ENCODE assay signal across 14 cellular contexts in the genomic region with DNA sequence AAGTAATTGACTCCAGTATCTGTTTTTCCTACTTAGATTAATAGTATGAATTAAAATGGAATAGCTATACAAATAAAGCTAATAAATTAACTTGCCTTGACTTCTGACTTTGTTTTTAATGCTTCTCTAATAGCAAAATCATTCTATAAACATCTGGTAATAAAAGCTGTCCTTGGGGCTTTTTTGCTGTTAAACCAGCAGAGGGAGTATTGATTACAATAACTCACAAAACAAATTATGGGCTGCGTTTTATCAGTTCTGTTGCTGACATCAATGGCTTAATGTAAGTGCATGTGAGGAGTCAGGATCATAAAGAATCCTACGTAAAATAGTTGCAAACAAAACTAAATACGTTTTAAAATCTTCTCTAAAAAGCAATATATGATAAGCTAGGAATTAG.
DNase-seq lines count a peak whose midpoint lies in the region; ATAC-seq and FAIRE-seq lines count a peak whose summit lies in the region.
"Had no signal": no experiment of that assay in that cellular context is flagged by ENCODE, and none has a peak within 500 bp of the region (broad histone marks: within the 10 kb centered on the region; RNA-seq: fewer than 3 reads in every experiment).

No MANE protein-coding gene starts in this region.

- H3K27ac ChIP-seq in small intestine (ENCODE audit: low read depth in 1 of 2, low read length in 1 of 2) = no peak overlapping the region
- H3K27ac ChIP-seq: parathyroid adenoma, testis had no signal

- no peaks in the 10 kb centered on the region for H3K27me3 ChIP-seq in small intestine (ENCODE audit: control insufficient read depth in 2 of 2, insufficient read depth in 2 of 2, low read length in 2 of 2)
- H3K27me3 ChIP-seq: testis had no signal

- H3K4me1 Mint-ChIP-seq in stimulated activated naive B cell treated with anti-CD40 and anti-IgM and Interleukin-4, amounts not matched to agents 10 μg/mL and 1 μg/mL and 100 μg/mL, for 72 hours = no peaks in the 10 kb centered on the region

- H3K4me1 ChIP-seq in small intestine (ENCODE audit: control insufficient read depth in 2 of 2, insufficient read depth in 1 of 2, low read depth in 1 of 2, low read length in 1 of 2) = no peaks in the 10 kb centered on the region
- H3K4me1 ChIP-seq: parathyroid adenoma, testis had no signal

- FAIRE-seq in endometrium (lab: Jason Lieb, UNC) (peak; percentile 68), small intestine (lab: Jason Lieb, UNC) (no peak)
- FAIRE-seq: TTC549 had no signal

- H3K4me3 Mint-ChIP-seq in stimulated activated naive B cell treated with anti-CD40 and anti-IgM and Interleukin-4, amounts not matched to agents 10 μg/mL and 1 μg/mL and 100 μg/mL, for 72 hours = no peak overlapping the region

- no peaks in the 10 kb centered on the region for H3K27me3 Mint-ChIP-seq in stimulated activated naive B cell treated with anti-CD40 and anti-IgM and Interleukin-4, amounts not matched to agents 10 μg/mL and 1 μg/mL and 100 μg/mL, for 72 hours

- H3K4me3 ChIP-seq in small intestine (ENCODE audit: low read depth in 1 of 2, low read length in 2 of 2) = no peak overlapping the region
- H3K4me3 ChIP-seq: testis had no signal

- peaks cover 3% of the 10 kb centered on the region in 2 donors for H3K9me3 Mint-ChIP-seq in stimulated activated naive B cell treated with anti-CD40 and anti-IgM and Interleukin-4, amounts not matched to agents 10 μg/mL and 1 μg/mL and 100 μg/mL, for 72 hours

- H3K36me3 Mint-ChIP-seq in stimulated activated naive B cell treated with anti-CD40 and anti-IgM and Interleukin-4, amounts not matched to agents 10 μg/mL and 1 μg/mL and 100 μg/mL, for 72 hours = no peaks in the 10 kb centered on the region

- no peaks in the 10 kb centered on the region for H3K36me3 ChIP-seq in small intestine (ENCODE audit: control insufficient read depth in 2 of 2, insufficient read depth in 2 of 2, low read length in 2 of 2)

- no peaks in the 10 kb centered on the region for H3K9me3 ChIP-seq in small intestine (ENCODE audit: control insufficient read depth, low read depth)
- H3K9me3 ChIP-seq: testis had no signal

- no peak for ATAC-seq in stimulated activated naive B cell treated with anti-CD40 and anti-IgM and Interleukin-4, amounts not matched to agents 10 μg/mL and 1 μg/mL and 100 μg/mL, for 72 hours (replicated peaks)

- H3K27ac Mint-ChIP-seq in stimulated activated naive B cell treated with anti-CD40 and anti-IgM and Interleukin-4, amounts not matched to agents 10 μg/mL and 1 μg/mL and 100 μg/mL, for 72 hours = no peak overlapping the region

- DNase-seq in DMS153 treated with DMSO at 0.1 percent for 48 hours (lab: John Stamatoyannopoulos, UW; ENCODE audit: unreplicated experiment) (peak; percentile 1), DMS153 (lab: John Stamatoyannopoulos, UW) (no peak), OCI-M1 (lab: John Stamatoyannopoulos, UW) (peak; percentile 50), small intestine (peak; percentile 1), amygdala (lab: John Stamatoyannopoulos, UW) (no peak), SKM-1 treated with dmso at 0.1 percent for 144 hours (lab: John Stamatoyannopoulos, UW; ENCODE audit: unreplicated experiment) (no peak)
- no peak for DNase-seq in stimulated activated naive B cell treated with anti-CD40 and anti-IgM and Interleukin-4, amounts not matched to agents 10 μg/mL and 1 μg/mL and 100 μg/mL, for 72 hours
- DNase-seq: GF-D8; NCI-H1048; NK-92 treated with Interleukin-12 subunit alpha and Interleukin-12 subunit beta, amount 100 ng/mL, for 24 hours; testis had no signal

- 15 to 30% (median 27%) methylated on average over 3 of the region's 3 CpGs for WGBS in small intestine, 3 donors

Comparison
In these comparisons a context has a peak if more than half of its experiments do, and no peak if none do; other contexts are left out.
1. DNase-seq: peak in DMS153 treated with DMSO at 0.1 percent for 48 hours (single experiment), OCI-M1 (single experiment) and small intestine (single experiment); none in DMS153 (single experiment), stimulated activated naive B cell treated with anti-CD40 and anti-IgM and Interleukin-4, amounts not matched to agents 10 μg/mL and 1 μg/mL and 100 μg/mL, for 72 hours (single experiment), amygdala (0 of 56) and SKM-1 treated with dmso at 0.1 percent for 144 hours (single experiment).